Comparison of ENCODE assay signal across 8 cellular contexts in the genomic region with DNA sequence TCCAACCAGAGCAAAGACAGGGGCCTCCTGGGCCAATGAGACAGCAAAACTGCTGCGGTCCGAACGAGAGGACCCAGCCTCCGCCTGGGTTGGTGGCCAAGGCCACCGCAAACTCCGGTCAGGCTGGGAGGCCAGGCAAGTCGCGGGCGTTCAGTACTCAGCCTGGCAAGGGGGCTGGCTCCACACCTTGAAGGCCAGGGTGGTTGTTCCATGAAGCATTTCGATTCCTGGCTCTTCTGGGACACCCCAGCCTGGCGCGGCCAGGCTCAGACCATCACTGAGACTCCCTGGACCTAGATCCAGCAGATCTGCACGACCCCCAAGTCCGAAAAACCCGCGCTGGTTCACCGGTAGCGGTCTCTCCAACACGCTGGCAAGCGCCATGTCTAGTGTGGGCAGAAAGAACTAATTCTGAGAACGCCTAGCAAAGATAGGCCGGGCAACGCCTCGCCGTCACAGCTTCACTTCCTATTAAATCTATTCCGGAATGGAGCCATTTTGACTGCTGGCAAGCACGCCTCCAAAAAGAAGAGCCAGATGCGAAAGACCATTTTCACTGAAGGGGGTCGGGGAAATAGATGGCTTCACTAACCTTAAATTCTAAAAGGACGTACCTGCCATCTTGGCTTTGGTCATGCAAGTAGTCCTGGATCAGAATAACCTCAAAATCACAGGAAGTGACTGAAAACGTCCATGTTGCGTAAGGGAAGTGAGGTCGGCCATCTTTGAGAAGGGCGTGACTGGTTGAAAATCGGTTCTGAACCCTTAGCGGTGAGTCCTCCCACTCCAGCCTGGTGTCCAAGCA. TPM values are rescaled to one million over a fixed set of nuclear protein-coding genes. Genes with fewer than 3 reads are reported as not detected.
DNase-seq lines count a peak whose midpoint lies in the region; ATAC-seq, FAIRE-seq and TF ChIP-seq lines count a peak whose summit lies in the region.

A gene (minus strand): TSS at position 403 of the 805 bp plus-strand sequence. CDS start 19 bp downstream, at position 384.

- no peaks in the 10 kb centered on the region for H3K27me3 ChIP-seq in neuronal stem cell (ENCODE audit: control insufficient read depth in 3 of 3, insufficient read depth in 3 of 3, low read depth in 1 of 3, low read length in 3 of 3)
- H3K27me3 ChIP-seq in suprapubic skin, result no peaks in the 10 kb centered on the region

- no peak within 1 kb of the TSS for H2BK12ac ChIP-seq in neuronal stem cell (ENCODE audit: low read length)

- H3K14ac ChIP-seq in neuronal stem cell (ENCODE audit: low read length), result no peak within 1 kb of the TSS

- no peak within 1 kb of the TSS for H4K91ac ChIP-seq in neuronal stem cell (ENCODE audit: low read depth, low read length, poor library complexity)

- H2AFZ ChIP-seq in neuronal stem cell (ENCODE audit: low read length), result peak within 1 kb of the TSS; percentile 89

- peak within 1 kb of the TSS; percentile 84 for H3K27ac ChIP-seq in neuronal stem cell (replicated peaks; ENCODE audit: low read length)
- H3K27ac ChIP-seq in suprapubic skin, result peak within 1 kb of the TSS; percentile 93

- peak within 1 kb of the TSS; percentile 87 for H3K18ac ChIP-seq in neuronal stem cell (ENCODE audit: low read length)

- H2AK5ac ChIP-seq in neuronal stem cell (ENCODE audit: low read depth, low read length), result peak within 1 kb of the TSS; percentile 82

- TF ChIP-seq CTCF in D721Med (IDR thresholded peaks at IDR 0.05; ENCODE audit: insufficient read depth, missing control alignments), result no peak
- no peak for TF ChIP-seq CTCF in LNCaP clone FGC (IDR thresholded peaks at IDR 0.05; ENCODE audit: control insufficient read depth, extremely low read depth, insufficient read depth)
- no peak for TF ChIP-seq CTCF in fibroblast of villous mesenchyme (IDR thresholded peaks at IDR 0.05; ENCODE audit: insufficient read depth, low read depth, low read length)
- TF ChIP-seq CTCF in suprapubic skin (IDR thresholded peaks at IDR 0.05), result no peak

- H2BK120ac ChIP-seq in neuronal stem cell (ENCODE audit: low read depth, low read length), result peak within 1 kb of the TSS; percentile 33

- H3K9me3 ChIP-seq in neuronal stem cell (replicated peaks in 1 of 2; ENCODE audit: control insufficient read depth in 2 of 2, insufficient read depth in 1 of 2, low read depth in 1 of 2, low read length in 2 of 2), result no peaks in the 10 kb centered on the region
- no peaks in the 10 kb centered on the region for H3K9me3 ChIP-seq in suprapubic skin

- peaks cover 0 to 7% of the 10 kb centered on the region in 2 donors for H3K4me1 ChIP-seq in neuronal stem cell (ENCODE audit: control insufficient read depth in 2 of 2, insufficient read depth in 1 of 2, low read depth in 1 of 2, low read length in 2 of 2)
- H3K4me1 ChIP-seq in suprapubic skin, result peaks cover 12% of the 10 kb centered on the region

- peak in 1 of 2 donors; percentile 46 for TF ChIP-seq POLR2A in suprapubic skin (IDR thresholded peaks at IDR 0.05)

- H3K9ac ChIP-seq in neuronal stem cell (ENCODE audit: low read depth, low read length, poor library complexity), result peak within 1 kb of the TSS; percentile 89

- TF ChIP-seq EP300 in suprapubic skin (IDR thresholded peaks at IDR 0.05), result no peak

- H3K36me3 ChIP-seq in neuronal stem cell (replicated peaks in 1 of 2; ENCODE audit: control insufficient read depth in 2 of 2, insufficient read depth in 2 of 2, low read length in 2 of 2), result peaks cover 12 to 32% of the 10 kb centered on the region in 2 donors
- peaks cover 34% of the 10 kb centered on the region for H3K36me3 ChIP-seq in suprapubic skin

- peak within 1 kb of the TSS; percentile 67 for H3K4me2 ChIP-seq in neuronal stem cell (ENCODE audit: insufficient read depth, low read length, poor library complexity, severe bottlenecking)

- H2BK5ac ChIP-seq in neuronal stem cell (ENCODE audit: low read length), result no peak within 1 kb of the TSS

- H2BK15ac ChIP-seq in neuronal stem cell (ENCODE audit: low read length), result peak within 1 kb of the TSS; percentile 3

- peak within 1 kb of the TSS; percentile 79 for H3K4ac ChIP-seq in neuronal stem cell (ENCODE audit: low read length)

- H3K79me1 ChIP-seq in neuronal stem cell (ENCODE audit: low read depth, low read length), result peaks cover 4% of the 10 kb centered on the region

- DNase-seq in D721Med (ENCODE audit: insufficient read length, low spot score) (peak; percentile 87), LNCaP clone FGC (ENCODE audit: low read depth) (peak; percentile 95), fibroblast of villous mesenchyme (ENCODE audit: low read depth) (peak; percentile 96), neuronal stem cell (ENCODE audit: low spot score) (peak; percentile 88), suprapubic skin (ENCODE audit: low spot score in 2 of 2) (peak; percentile 94 to 96), midbrain (lab: John Stamatoyannopoulos, UW) (no peak)
- peak; percentile 88 to 89 for DNase-seq in activated T-cell treated with anti-CD3 and anti-CD28 coated beads, Interleukin-2, amount 50 U/mL, for 48 hours

- ATAC-seq in GM21786 (IDR thresholded peaks at IDR 0.05; ENCODE audit: unreplicated experiment), result peak; percentile 91

- H3K4me3 ChIP-seq in LNCaP clone FGC (ENCODE audit: low read depth, low read length), result peak within 1 kb of the TSS; percentile 93
- peak within 1 kb of the TSS; percentile 74 for H3K4me3 ChIP-seq in fibroblast of villous mesenchyme (ENCODE audit: low read depth, low read length)
- H3K4me3 ChIP-seq in neuronal stem cell (ENCODE audit: low read length in 2 of 2), result peak within 1 kb of the TSS; percentile 83 to 95
- H3K4me3 ChIP-seq in suprapubic skin, result peak within 1 kb of the TSS; percentile 70

- no CpG with 5 or more reads among the region's 36 CpGs for WGBS in neuronal stem cell (ENCODE audit: extremely low coverage in 2 of 2, insufficient read length in 2 of 2, insufficient replicate concordance in 1 of 2), 2 donors
- WGBS in suprapubic skin, result 0% methylated on average over 28 of the region's 36 CpGs

- FAIRE-seq in D721Med (lab: Jason Lieb, UNC), result peak; percentile 46

- H3K23ac ChIP-seq in neuronal stem cell (ENCODE audit: low read depth, low read length, poor library complexity), result peak within 1 kb of the TSS; percentile 30

- H4K8ac ChIP-seq in neuronal stem cell (ENCODE audit: low read depth, low read length), result peak within 1 kb of the TSS; percentile 75

RNA-seq across cellular contexts. Expression of the gene that starts here (rescaled TPM):
- total RNA-seq in fibroblast of villous mesenchyme (178 and 196 TPM in 2 replicates), suprapubic skin (100 to 1,000 TPM in 3 of 4 donors, 10 to 100 TPM in 1; 59.7 to 167 (median 135) TPM)
- polyA plus RNA-seq in neuronal stem cell (2013, experiment 1 of 2), result 136 TPM
- polyA plus RNA-seq in neuronal stem cell (2013, experiment 2 of 2), result 135 TPM
